7 cellular contexts compared by ENCODE assay signal in genomic region chr1:167325151-167325550, GRCh38.
"Had no signal": no experiment of that assay in that cellular context is flagged by ENCODE, and none has a peak within 500 bp of the region (broad histone marks: within the 10 kb centered on the region; RNA-seq: fewer than 3 reads in every experiment).

No MANE protein-coding gene starts in this region.

- DNase-seq: IMR-90, Karpas-422, KBM-7, KG1 had no signal

- FAIRE-seq: HTR-8/SVneo had no signal

- H3K4me2 ChIP-seq: KMS-11 had no signal

- H3K9ac ChIP-seq: KMS-11 had no signal

- H3K27ac ChIP-seq: HL-60, KMS-11 had no signal
